Comparison of ENCODE assay signal across 8 cellular contexts in genomic region chr17:74775409-74776043, GRCh38. TPM values are rescaled to one million over a fixed set of nuclear protein-coding genes. Genes with fewer than 3 reads are reported as not detected.
DNase-seq lines count a peak whose midpoint lies in the region; ATAC-seq and TF ChIP-seq lines count a peak whose summit lies in the region.

No MANE protein-coding gene starts in this region.

- no peak for ATAC-seq in HG03460 (IDR thresholded peaks at IDR 0.05; ENCODE audit: unreplicated experiment)
- ATAC-seq in HG02852 (IDR thresholded peaks at IDR 0.05; ENCODE audit: unreplicated experiment) = no peak
- ATAC-seq in GM18858 (IDR thresholded peaks at IDR 0.05; ENCODE audit: unreplicated experiment) = no peak

- H3K9me3 Mint-ChIP-seq in osteocyte (ENCODE audit: unreplicated experiment) = no peaks in the 10 kb centered on the region

- H3K79me2 ChIP-seq in OCI-LY7 (ENCODE audit: insufficient read depth, low read depth, low read length) = peaks cover 18% of the 10 kb centered on the region

- peak overlapping the region; percentile 87 for H3K27ac Mint-ChIP-seq in osteocyte (ENCODE audit: unreplicated experiment)

- H3K4me3 Mint-ChIP-seq in osteocyte (ENCODE audit: unreplicated experiment) = peak overlapping the region; percentile 99

- peaks cover 36% of the 10 kb centered on the region for H3K36me3 ChIP-seq in OCI-LY7 (ENCODE audit: insufficient read depth, low read length)

- TF ChIP-seq CTCF in OCI-LY7 (conservative IDR thresholded peaks at IDR 0.05; ENCODE audit: low read length) = no peak
- no peak for TF ChIP-seq CTCF in epithelial cell of esophagus (IDR thresholded peaks at IDR 0.05; ENCODE audit: insufficient read depth, low read depth, low read length, missing control alignments)
- no peak for TF ChIP-seq CTCF in osteocyte (IDR thresholded peaks at IDR 0.05)

- no peaks in the 10 kb centered on the region for H3K27me3 Mint-ChIP-seq in osteocyte (ENCODE audit: unreplicated experiment)

- H3K4me3 ChIP-seq in OCI-LY7 (ENCODE audit: low read depth, low read length, poor library complexity, severe bottlenecking) (peak overlapping the region; percentile 75), epithelial cell of esophagus (ENCODE audit: low read length) (peak overlapping the region; percentile 92)

- H3K4me1 Mint-ChIP-seq in osteocyte (ENCODE audit: unreplicated experiment) = peaks cover 43% of the 10 kb centered on the region

- peaks cover 22% of the 10 kb centered on the region for H3K4me1 ChIP-seq in OCI-LY7 (ENCODE audit: insufficient read depth, low read length, poor library complexity, severe bottlenecking)

- peaks cover 15% of the 10 kb centered on the region for H3K36me3 Mint-ChIP-seq in osteocyte (ENCODE audit: unreplicated experiment)

- H3K4me2 ChIP-seq in OCI-LY7 (ENCODE audit: low read length) = peak overlapping the region; percentile 76

- CTCF ChIA-PET in OCI-LY7 (lab: Charles Lee; ENCODE audit: unreplicated experiment) = interaction anchor here (1.5 to 1.8 kb wide), 2 partner anchors 26 to 30 kb away, joined by 6 to 10 read pairs; no protein-coding TSS in a partner anchor

- H3K9me3 ChIP-seq in OCI-LY7 (ENCODE audit: low read length) = no peaks in the 10 kb centered on the region

- intact Hi-C loops in OCI-LY7 (cut with micrococcal nuclease; ENCODE audit: unreplicated experiment) = loop anchor here (1.0 kb wide), 1 partner anchor 27 kb away; the partner anchor contains the start of gene NHERF1

- peak overlapping the region; percentile 32 for H3K27ac ChIP-seq in OCI-LY7 (ENCODE audit: low read depth, low read length, poor library complexity, severe bottlenecking)

- H3K9me2 ChIP-seq in OCI-LY7 (ENCODE audit: insufficient read depth, low read length) = no peaks in the 10 kb centered on the region

- H4K20me1 ChIP-seq in OCI-LY7 (ENCODE audit: insufficient read depth, low read length) = no peaks in the 10 kb centered on the region; the same call in 1 of the 2 replicates

- DNase-seq in COLO829 (ENCODE audit: low spot score) = peak; percentile 24
- no peak for DNase-seq in OCI-LY7 (ENCODE audit: low spot score)
- DNase-seq in epithelial cell of esophagus (ENCODE audit: low read depth) = no peak
- no peak for DNase-seq in osteocyte (ENCODE audit: extremely low spot score, unreplicated experiment)
- no peak for DNase-seq in stimulated activated CD4-positive, alpha-beta T cell treated with anti-CD3 and anti-CD28 coated beads, Interleukin-4, amount 100 ng/mL, for 1 hour

- POLR2A ChIA-PET in OCI-LY7 (lab: Charles Lee) = interaction anchor here (0.6 to 4.4 kb wide), 8 partner anchors 18 to 58 kb away, joined by 3 to 19 read pairs (median 4); no protein-coding TSS in a partner anchor

- TSS peak; percentile 86 for BruUV-seq in OCI-LY7 (replicated peaks; lab: Mats Ljungman, UMichigan)

- H2AFZ ChIP-seq in OCI-LY7 (ENCODE audit: low read length) = peak overlapping the region; percentile 53; the same call in 1 of the 2 replicates

RNA-seq across cellular contexts. Expression of gene NAT9, which starts 0.6 kb away (rescaled TPM):
- 77.2 and 99.3 TPM in 2 replicates for total RNA-seq in OCI-LY7 (2014; rRNA removed; shearing (Covaris generic))
- total RNA-seq in OCI-LY7 (2022) (87.9 and 89.0 TPM in 2 replicates), osteocyte (48.6 and 52.5 TPM in 2 replicates)

RNA-seq across cellular contexts. Expression of gene NHERF1, which starts 27.1 kb away (rescaled TPM):
- total RNA-seq in OCI-LY7 (2014; rRNA removed; shearing (Covaris generic)) = 73.2 and 86.1 TPM in 2 replicates
- total RNA-seq in OCI-LY7 (2022) = 116 and 122 TPM in 2 replicates
- total RNA-seq in osteocyte = 117 and 125 TPM in 2 replicates

RNA-seq across cellular contexts. Expression of gene RAB37, which starts 38.5 kb away (rescaled TPM):
- 2.8 and 6.3 TPM in 2 replicates for total RNA-seq in OCI-LY7 (2014; rRNA removed; shearing (Covaris generic))
- total RNA-seq in OCI-LY7 (2022) (12.7 and 18.9 TPM in 2 replicates), osteocyte (not detected in 2 replicates)
